ENCODE assay signal across 8 cellular contexts in genomic region chr16:31032736-31033708, GRCh38. TPM values are rescaled to one million over a fixed set of nuclear protein-coding genes. Genes with fewer than 3 reads are reported as not detected.
DNase-seq lines count a peak whose midpoint lies in the region; ATAC-seq and TF ChIP-seq lines count a peak whose summit lies in the region.

TSS of gene STX4 (plus strand) at chr16:31033558. CDS start at chr16:31033806, 248 bp downstream.

- H3K36me3 ChIP-seq in testis (ENCODE audit: low read depth, missing control alignments), result no peaks in the 10 kb centered on the region

- peak; percentile 72 for ATAC-seq in HG02588 (IDR thresholded peaks at IDR 0.05; ENCODE audit: unreplicated experiment)
- peak; percentile 86 to 90 for ATAC-seq in activated naive CD4-positive, alpha-beta T cell treated with anti-CD3 and anti-CD28 coated beads, Interleukin-2, amount 50 U/mL, for 72 hours
- peak; percentile 90 for ATAC-seq in omental fat pad (ENCODE audit: low FRiP score)

- peak; percentile 93 for DNase-seq in GM04504 (ENCODE audit: low read depth)
- DNase-seq in NCI-H1092 (lab: John Stamatoyannopoulos, UW), result peak; percentile 94
- peak; percentile 92 for DNase-seq in SKM-1 (lab: John Stamatoyannopoulos, UW; ENCODE audit: unreplicated experiment)
- peak; percentile 95 to 99 for DNase-seq in activated naive CD4-positive, alpha-beta T cell treated with anti-CD3 and anti-CD28 coated beads, Interleukin-2, amount 50 U/mL, for 72 hours (ENCODE audit: low spot score in 2 of 2)
- peak; percentile 91 for DNase-seq in glomerular endothelial cell (ENCODE audit: extremely low read depth, low read depth, low spot score)
- peak; percentile 96 for DNase-seq in omental fat pad (ENCODE audit: low spot score)
- DNase-seq in testis, result peak; percentile 99

- no peak for TF ChIP-seq POLR2A in testis (IDR thresholded peaks at IDR 0.05)

- no peaks in the 10 kb centered on the region for H3K9me3 ChIP-seq in testis

- no peak for TF ChIP-seq CTCF in omental fat pad (IDR thresholded peaks at IDR 0.05)
- peak in 2 of 3 experiments; percentile 14 to 17 for TF ChIP-seq CTCF in testis (IDR thresholded peaks at IDR 0.05)

- intact Hi-C loops in testis (cut with DNase I; ENCODE audit: low total_unique reads), result loop anchor here (10.0 kb wide), 1 partner anchor 48 kb away; the partner anchor contains the start of gene HSD3B7

- peak within 1 kb of the TSS; percentile 85 to 90 for H3K4me3 ChIP-seq in testis

- peaks cover 4 to 6% of the 10 kb centered on the region in 2 donors for H3K36me3 Mint-ChIP-seq in activated naive CD4-positive, alpha-beta T cell treated with anti-CD3 and anti-CD28 coated beads, Interleukin-2, amount 50 U/mL, for 72 hours

- WGBS in testis, 2 donors, result 0 to 2% methylated on average over 36 to 75 of the region's 75 CpGs

- H3K27me3 ChIP-seq in testis, result no peaks in the 10 kb centered on the region

- H3K4me1 ChIP-seq in testis, result peaks cover 8% of the 10 kb centered on the region

- no peaks in the 10 kb centered on the region for H3K9me3 Mint-ChIP-seq in activated naive CD4-positive, alpha-beta T cell treated with anti-CD3 and anti-CD28 coated beads, Interleukin-2, amount 50 U/mL, for 72 hours

- H3K27ac Mint-ChIP-seq in activated naive CD4-positive, alpha-beta T cell treated with anti-CD3 and anti-CD28 coated beads, Interleukin-2, amount 50 U/mL, for 72 hours, result peak within 1 kb of the TSS; percentile 85 to 98

- peak within 1 kb of the TSS; percentile 91 to 94 for H3K27ac ChIP-seq in testis

RNA-seq across cellular contexts. Expression of gene STX4, which starts in this region (rescaled TPM):
- 10 to 100 TPM; 63.4 to 66.1 TPM for total RNA-seq in activated naive CD4-positive, alpha-beta T cell treated with anti-CD3 and anti-CD28 coated beads, Interleukin-2, amount 50 U/mL, for 72 hours
- total RNA-seq in glomerular endothelial cell (36.4 and 44.7 TPM in 2 replicates), omental fat pad (10 to 100 TPM; 40.9 to 93.7 (median 66.8) TPM), testis (10 to 100 TPM; 50.9 to 56.9 TPM)
- polyA plus RNA-seq in testis (ENCODE audit: insufficient read depth, low read depth, low replicate concordance), result 37.1 TPM

Comparison
In these comparisons a context has a peak if more than half of its experiments do, and no peak if none do; other contexts are left out.
1. Peak in every context shown above with its lines: DNase-seq, ATAC-seq, H3K4me3 ChIP-seq and H3K27ac ChIP-seq.
2. CTCF ChIP-seq: peak in testis (2 of 3); none in omental fat pad (0 of 3).